ENCODE assay signal across 11 cellular contexts in the genomic region with DNA sequence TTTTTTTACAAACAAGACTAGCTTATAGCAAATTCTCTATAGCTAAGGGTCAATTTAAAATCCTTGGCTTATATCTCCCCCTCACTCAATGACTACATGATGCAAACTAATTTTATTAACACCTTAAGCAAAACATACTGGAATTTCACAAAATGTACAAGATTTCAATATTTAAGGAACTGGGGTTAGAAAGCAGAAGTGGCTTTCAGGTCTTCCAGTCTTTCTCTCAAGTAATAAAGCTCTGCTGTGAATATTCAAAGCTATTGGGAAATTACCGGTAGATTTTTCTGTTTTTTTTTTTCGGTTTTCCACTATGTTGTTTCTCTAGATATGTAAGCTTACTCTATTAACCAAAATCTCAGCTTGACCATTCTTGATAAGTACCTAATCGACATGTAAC. TPM values are rescaled to one million over a fixed set of nuclear protein-coding genes. Genes with fewer than 3 reads are reported as not detected.
DNase-seq lines count a peak whose midpoint lies in the region; ATAC-seq lines count a peak whose summit lies in the region.
"Had no signal": no experiment of that assay in that cellular context is flagged by ENCODE, and none has a peak within 500 bp of the region (broad histone marks: within the 10 kb centered on the region; RNA-seq: fewer than 3 reads in every experiment).

No MANE protein-coding gene starts in this region.

- H3K36me3 ChIP-seq in effector memory CD4-positive, alpha-beta T cell (ENCODE audit: control insufficient read depth, insufficient read depth, low read length), result peaks cover 30% of the 10 kb centered on the region

- ATAC-seq in activated T-cell treated with anti-CD3 and anti-CD28 coated beads, Interleukin-2, amount 50 U/mL, for 72 hours (replicated peaks in 1 of 2), result no peak
- ATAC-seq in T-cell (replicated peaks in 1 of 4) (no peak), right cardiac atrium (no peak), GM21381 (IDR thresholded peaks at IDR 0.05; ENCODE audit: unreplicated experiment) (no peak)
- no peak for ATAC-seq in stimulated activated memory B cell treated with anti-CD40 and anti-IgM and Interleukin-4, amounts not matched to agents 10 μg/mL and 1 μg/mL and 100 μg/mL, for 72 hours

- POLR2A ChIA-PET in T-cell (lab: Charles Lee), result interaction anchor here (0.6 to 1.1 kb wide), 9 partner anchors 9 to 1082 kb away, joined by 3 to 8 read pairs (median 6); a partner anchor contains a TSS

- peaks cover 18 to 31% of the 10 kb centered on the region in 2 donors for H3K36me3 Mint-ChIP-seq in activated T-cell treated with anti-CD3 and anti-CD28 coated beads, Interleukin-2, amount 50 U/mL, for 72 hours (ENCODE audit: insufficient read depth in 2 of 2)
- peaks cover 42% of the 10 kb centered on the region for H3K36me3 Mint-ChIP-seq in T-cell
- H3K36me3 Mint-ChIP-seq in stimulated activated memory B cell treated with anti-CD40 and anti-IgM and Interleukin-4, amounts not matched to agents 10 μg/mL and 1 μg/mL and 100 μg/mL, for 72 hours, result peaks cover 48% of the 10 kb centered on the region

- H3K4me3 Mint-ChIP-seq in activated T-cell treated with anti-CD3 and anti-CD28 coated beads, Interleukin-2, amount 50 U/mL, for 72 hours, result no peak overlapping the region
- peak overlapping the region; percentile 43 to 62 (median 58) for H3K4me3 Mint-ChIP-seq in T-cell
- H3K4me3 Mint-ChIP-seq in stimulated activated memory B cell treated with anti-CD40 and anti-IgM and Interleukin-4, amounts not matched to agents 10 μg/mL and 1 μg/mL and 100 μg/mL, for 72 hours, result peak overlapping the region; percentile 72

- CTCF ChIA-PET in T-cell (lab: Charles Lee), result interaction anchor here (0.6 to 1.7 kb wide), 8 partner anchors 30 to 288 kb away, joined by 3 to 8 read pairs (median 4); no protein-coding TSS in a partner anchor

- WGBS in right cardiac atrium, result 56% methylated on average over 3 of the region's 3 CpGs

- intact Hi-C loops in right cardiac atrium (cut with DNase I), result no loop called here

- H3K4me1 ChIP-seq in right cardiac atrium (ENCODE audit: control insufficient read depth, insufficient read depth, low read length), result no peaks in the 10 kb centered on the region
- peaks cover 35% of the 10 kb centered on the region for H3K4me1 ChIP-seq in effector memory CD4-positive, alpha-beta T cell (ENCODE audit: control insufficient read depth, insufficient read depth, low read length, poor library complexity, severe bottlenecking)

- no peaks in the 10 kb centered on the region for H3K9me3 ChIP-seq in right cardiac atrium (ENCODE audit: control insufficient read depth, low read length)
- H3K9me3 ChIP-seq in effector memory CD4-positive, alpha-beta T cell (ENCODE audit: control insufficient read depth, low read length), result no peaks in the 10 kb centered on the region
- H3K9me3 ChIP-seq: sigmoid colon, SJSA1 had no signal

- H3K4me3 ChIP-seq in right cardiac atrium (ENCODE audit: low read length), result peak overlapping the region; percentile 39
- H3K4me3 ChIP-seq in effector memory CD4-positive, alpha-beta T cell (ENCODE audit: insufficient read depth, low read depth, low read length, poor library complexity, severe bottlenecking), result no peak overlapping the region
- H3K4me3 ChIP-seq: SJSA1 had no signal

- no peaks in the 10 kb centered on the region for H3K27me3 Mint-ChIP-seq in activated T-cell treated with anti-CD3 and anti-CD28 coated beads, Interleukin-2, amount 50 U/mL, for 72 hours (ENCODE audit: low read depth)
- no peaks in the 10 kb centered on the region for H3K27me3 Mint-ChIP-seq in T-cell
- H3K27me3 Mint-ChIP-seq in stimulated activated memory B cell treated with anti-CD40 and anti-IgM and Interleukin-4, amounts not matched to agents 10 μg/mL and 1 μg/mL and 100 μg/mL, for 72 hours, result no peaks in the 10 kb centered on the region

- peak overlapping the region; percentile 68 for H3K27ac Mint-ChIP-seq in activated T-cell treated with anti-CD3 and anti-CD28 coated beads, Interleukin-2, amount 50 U/mL, for 72 hours
- peak overlapping the region; percentile 25 to 52 for H3K27ac Mint-ChIP-seq in T-cell
- H3K27ac Mint-ChIP-seq in stimulated activated memory B cell treated with anti-CD40 and anti-IgM and Interleukin-4, amounts not matched to agents 10 μg/mL and 1 μg/mL and 100 μg/mL, for 72 hours, result peak overlapping the region; percentile 1

- no peaks in the 10 kb centered on the region for H3K9me3 Mint-ChIP-seq in activated T-cell treated with anti-CD3 and anti-CD28 coated beads, Interleukin-2, amount 50 U/mL, for 72 hours
- H3K9me3 Mint-ChIP-seq in T-cell, result no peaks in the 10 kb centered on the region
- no peaks in the 10 kb centered on the region for H3K9me3 Mint-ChIP-seq in stimulated activated memory B cell treated with anti-CD40 and anti-IgM and Interleukin-4, amounts not matched to agents 10 μg/mL and 1 μg/mL and 100 μg/mL, for 72 hours

- no peaks in the 10 kb centered on the region for H3K27me3 ChIP-seq in right cardiac atrium (ENCODE audit: control insufficient read depth, insufficient read depth)
- no peaks in the 10 kb centered on the region for H3K27me3 ChIP-seq in effector memory CD4-positive, alpha-beta T cell (replicated peaks; ENCODE audit: control insufficient read depth, insufficient read depth, low read length, poor library complexity, severe bottlenecking)
- H3K27me3 ChIP-seq: sigmoid colon, SJSA1 had no signal

- no peak for DNase-seq in activated T-cell treated with anti-CD3 and anti-CD28 coated beads, Interleukin-2, amount 50 U/mL, for 72 hours
- DNase-seq in activated T-cell treated with anti-CD3 and anti-CD28 coated beads, Interleukin-2, amount 50 U/mL, for 1 hour, result no peak
- DNase-seq in T-cell (no peak), right cardiac atrium (no peak), NCI-H146 treated with DMSO at 0.1 percent for 48 hours (lab: John Stamatoyannopoulos, UW; ENCODE audit: unreplicated experiment) (no peak)
- DNase-seq in effector memory CD4-positive, alpha-beta T cell, result no peak
- DNase-seq: IMR-90, sigmoid colon had no signal

- no peak overlapping the region for H3K27ac ChIP-seq in right cardiac atrium (ENCODE audit: low read length)
- H3K27ac ChIP-seq in effector memory CD4-positive, alpha-beta T cell (ENCODE audit: insufficient read depth, low read length, poor library complexity, severe bottlenecking), result no peak overlapping the region
- H3K27ac ChIP-seq: SJSA1 had no signal

- peaks cover 45% of the 10 kb centered on the region for H3K4me1 Mint-ChIP-seq in activated T-cell treated with anti-CD3 and anti-CD28 coated beads, Interleukin-2, amount 50 U/mL, for 72 hours (ENCODE audit: low read depth)
- H3K4me1 Mint-ChIP-seq in T-cell, result peaks cover 32 to 42% (median 41%) of the 10 kb centered on the region in 3 donors
- peaks cover 27% of the 10 kb centered on the region for H3K4me1 Mint-ChIP-seq in stimulated activated memory B cell treated with anti-CD40 and anti-IgM and Interleukin-4, amounts not matched to agents 10 μg/mL and 1 μg/mL and 100 μg/mL, for 72 hours

RNA-seq across cellular contexts. Expression of a gene that starts 3.9 kb away (rescaled TPM):
- total RNA-seq in activated T-cell treated with anti-CD3 and anti-CD28 coated beads, Interleukin-2, amount 50 U/mL, for 72 hours, result 10 to 100 TPM; 12.1 to 19.0 TPM
- 10 to 100 TPM; 27.0 to 36.3 (median 29.3) TPM for total RNA-seq in T-cell
- 10 to 100 TPM; 19.7 to 23.0 (median 21.8) TPM for total RNA-seq in right cardiac atrium
- 11.0 TPM for polyA plus RNA-seq in right cardiac atrium

RNA-seq across cellular contexts. Expression of a gene that starts 4.3 kb away (rescaled TPM):
- total RNA-seq in activated T-cell treated with anti-CD3 and anti-CD28 coated beads, Interleukin-2, amount 50 U/mL, for 72 hours, result 10 to 100 TPM; 80.3 to 81.8 TPM
- total RNA-seq in T-cell (10 to 100 TPM; 24.7 to 32.4 (median 28.6) TPM), right cardiac atrium (10 to 100 TPM; 33.0 to 38.9 (median 37.1) TPM)
- 27.8 TPM for polyA plus RNA-seq in right cardiac atrium

RNA-seq across cellular contexts. Expression of a gene that starts 44.1 kb away (rescaled TPM):
- total RNA-seq in activated T-cell treated with anti-CD3 and anti-CD28 coated beads, Interleukin-2, amount 50 U/mL, for 72 hours, result 10 to 100 TPM; 19.1 to 25.8 TPM
- total RNA-seq in T-cell (100 to 1,000 TPM in 3 of 5 donors, 10 to 100 TPM in 2; 96.0 to 160 (median 127) TPM), right cardiac atrium (10 to 100 TPM in 3 of 4 donors, 1 to 10 TPM in 1; 7.9 to 13.2 (median 12.0) TPM)
- 4.6 TPM for polyA plus RNA-seq in right cardiac atrium

Comparison
In these comparisons a context has a peak if more than half of its experiments do, and no peak if none do; other contexts are left out.
1. H3K27ac Mint-ChIP-seq: peak in every context shown above with its lines; median percentile 68 in activated T-cell treated with anti-CD3 and anti-CD28 coated beads, Interleukin-2, amount 50 U/mL, for 72 hours; 38 in T-cell; 1 in stimulated activated memory B cell treated with anti-CD40 and anti-IgM and Interleukin-4, amounts not matched to agents 10 μg/mL and 1 μg/mL and 100 μg/mL, for 72 hours.
2. H3K4me3 Mint-ChIP-seq: peak in T-cell (3 of 3) and stimulated activated memory B cell treated with anti-CD40 and anti-IgM and Interleukin-4, amounts not matched to agents 10 μg/mL and 1 μg/mL and 100 μg/mL, for 72 hours (single experiment); none in activated T-cell treated with anti-CD3 and anti-CD28 coated beads, Interleukin-2, amount 50 U/mL, for 72 hours (0 of 2).